13 cellular contexts compared by ENCODE assay signal in genomic region chr3:5012398-5012797, GRCh38. TPM values are rescaled to one million over a fixed set of nuclear protein-coding genes. Genes with fewer than 3 reads are reported as not detected.
DNase-seq lines count a peak whose midpoint lies in the region; ATAC-seq, FAIRE-seq and TF ChIP-seq lines count a peak whose summit lies in the region.
"Had no signal": no experiment of that assay in that cellular context is flagged by ENCODE, and none has a peak within 500 bp of the region (broad histone marks: within the 10 kb centered on the region; RNA-seq: fewer than 3 reads in every experiment).

No MANE protein-coding gene starts in this region.

- H3K4me1 ChIP-seq in A549 (peaks cover 58% of the 10 kb centered on the region), left lung (peaks cover 0 to 52% of the 10 kb centered on the region in 2 donors), tibial nerve (peaks cover 0 to 26% (median 10%) of the 10 kb centered on the region in 4 donors)

- no peaks in the 10 kb centered on the region for H3K9me3 ChIP-seq in A549
- H3K9me3 ChIP-seq in left lung = no peaks in the 10 kb centered on the region
- H3K9me3 ChIP-seq in tibial nerve = no peaks in the 10 kb centered on the region
- H3K9me3 ChIP-seq: SJSA1 had no signal

- H3K4me3 ChIP-seq in A549 (no peak overlapping the region), left lung (no peak overlapping the region), tibial nerve (no peak overlapping the region)
- H3K4me3 ChIP-seq: SJSA1 had no signal

- H3K27ac ChIP-seq in A549 (peak overlapping the region; percentile 94 to 98), epithelial cell of prostate (peak overlapping the region; percentile 70), left lung (peak overlapping the region in 1 of 2 donors; percentile 84), tibial nerve (peak overlapping the region in 1 of 4 donors; percentile 3)

- intact Hi-C loops in left lung (cut with DNase I) = no loop called here

- H3K27me3 ChIP-seq in left lung = no peaks in the 10 kb centered on the region
- no peaks in the 10 kb centered on the region for H3K27me3 ChIP-seq in tibial nerve
- H3K27me3 ChIP-seq: SJSA1 had no signal

- peak overlapping the region; percentile 60 for H3K4me2 ChIP-seq in A549

- POLR2A ChIA-PET in A549 (lab: Yijun Ruan, JAX) = interaction anchor here (0.7 to 2.8 kb wide), 5 partner anchors 11 to 756 kb away, joined by 3 to 26 read pairs (median 11); partner anchors contain the start of gene BHLHE40

- H3K36me3 ChIP-seq in left lung = no peaks in the 10 kb centered on the region
- H3K36me3 ChIP-seq in tibial nerve = no peaks in the 10 kb centered on the region
- H3K36me3 ChIP-seq: SJSA1 had no signal

- CTCF ChIA-PET in A549 (lab: Yijun Ruan, JAX) = interaction anchor here (0.9 to 2.9 kb wide), 11 partner anchors 9 to 301 kb away, joined by 3 to 16 read pairs (median 5); partner anchors contain the start of gene BHLHE40

- TF ChIP-seq POLR2A in A549 (IDR thresholded peaks at IDR 0.05; ENCODE audit: low read length) (no peak), GM12891 (IDR thresholded peaks at IDR 0.05; ENCODE audit: low read depth, low read length) (no peak), tibial nerve (IDR thresholded peaks at IDR 0.05) (no peak)

- ATAC-seq in A549 = no peak
- ATAC-seq in left lung = no peak

- no peak for TF ChIP-seq RAD21 in A549 (conservative IDR thresholded peaks at IDR 0.05 in 1 of 2, IDR thresholded peaks at IDR 0.05 in 1 of 2)

- DNase-seq in A549 (ENCODE audit: low read depth in 1 of 2, low spot score in 1 of 2) = no peak
- no peak for DNase-seq in GM12891 (ENCODE audit: insufficient read length, low spot score)
- peak; percentile 50 for DNase-seq in SIG-M5 treated with dmso at 0.1 percent for 504 hours (lab: John Stamatoyannopoulos, UW; ENCODE audit: unreplicated experiment)
- no peak for DNase-seq in epithelial cell of prostate (ENCODE audit: low read depth, low spot score)
- DNase-seq in left lung = no peak
- DNase-seq in midbrain (lab: John Stamatoyannopoulos, UW) = no peak
- DNase-seq in tibial nerve (ENCODE audit: low spot score in 2 of 2) = no peak
- no peak for DNase-seq in SHP77 (lab: John Stamatoyannopoulos, UW)
- DNase-seq: left cardiac atrium, NCI-H1417 treated with DMSO at 0.1 percent for 48 hours, NCI-H526 treated with DMSO at 0.1 percent for 48 hours, occipital lobe had no signal

- FAIRE-seq in A549 (lab: Jason Lieb, UNC) (no peak), GM12891 (lab: Jason Lieb, UNC) (peak; percentile 40)

- TF ChIP-seq CTCF in A549 (IDR thresholded peaks at IDR 0.05) (no peak), left lung (IDR thresholded peaks at IDR 0.05) (no peak), tibial nerve (IDR thresholded peaks at IDR 0.05) (no peak)

- WGBS in A549 (ENCODE audit: missing lambda C conversion rate) = 75% methylated on average over 2 of the region's 2 CpGs
- WGBS in tibial nerve, 2 donors = 19 to 39% methylated on average over 2 of the region's 2 CpGs

- TF ChIP-seq EP300 in A549 (IDR thresholded peaks at IDR 0.05) (no peak), tibial nerve (IDR thresholded peaks at IDR 0.05) (no peak)

TF ChIP-seq in A549, 52 proteins besides CTCF, POLR2A, EP300 and RAD21:
- TF ChIP-seq HOXB13 (CRISPR knock-in tag; IDR thresholded peaks at IDR 0.05; ENCODE audit: low read depth) = no peak
- TF ChIP-seq RNF2 (IDR thresholded peaks at IDR 0.05; ENCODE audit: borderline replicate concordance, low read depth) = no peak

TF ChIP-seq in GM12891, 5 proteins besides CTCF, POLR2A, EP300 and RAD21:
- TF ChIP-seq POLR2AphosphoS5 (IDR thresholded peaks at IDR 0.05; ENCODE audit: low read depth, low read length) = no peak

RNA-seq across cellular contexts. Expression of gene BHLHE40, which starts 33.2 kb away (rescaled TPM):
- 160 and 171 TPM in 2 replicates for polyA plus RNA-seq in A549 (2011; rRNA removed)
- polyA plus RNA-seq in A549 (2012; cell fraction: cytosol; rRNA removed) = 90.0 and 114 TPM in 2 replicates
- polyA plus RNA-seq in A549 (2012; cell fraction: nucleus; rRNA removed) = 210 and 265 TPM in 2 replicates
- 65.7 to 105 TPM (median 102 TPM) in 3 replicates for polyA plus RNA-seq in A549 (2017; fragmentation: RNase III; extraction: RNeasy Plus Mini Kit Qiagen cat#74134 plus additional on column Dnase treatment)
- polyA minus RNA-seq in A549 (2011; rRNA and poly(A)+ RNA removed) = 221 and 248 TPM in 2 replicates
- 101 TPM for polyA plus RNA-seq in GM12891 (2012; ENCODE audit: low read depth, missing spikeins)
- 10 to 100 TPM; 76.5 to 97.5 TPM for total RNA-seq in left lung
- total RNA-seq in tibial nerve = 10 to 100 TPM; 44.1 to 61.4 (median 53.7) TPM
